In genomic region chr2:108215794-108216211, GRCh38 we compare ENCODE assay signal across 8 cellular contexts. TPM values are rescaled to one million over a fixed set of nuclear protein-coding genes. Genes with fewer than 3 reads are reported as not detected.
A peak's percentile ranks its signal among the peaks of the same experiment; 100 is the strongest.
DNase-seq lines count a peak whose midpoint lies in the region; ATAC-seq lines count a peak whose summit lies in the region.

No MANE protein-coding gene starts in this region.

- H3K79me1 ChIP-seq in neuronal stem cell (ENCODE audit: low read depth, low read length): no peaks in the 10 kb centered on the region

- no peak for DNase-seq in Right ventricle myocardium superior
- no peak for DNase-seq in cardiac septum (ENCODE audit: low spot score)
- DNase-seq in NCI-H446 treated with DMSO at 0.1 percent for 48 hours (lab: John Stamatoyannopoulos, UW): peak; percentile 31
- peak; percentile 7 to 12 for DNase-seq in dermis microvascular lymphatic vessel endothelial cell (ENCODE audit: low read depth in 2 of 2)
- no peak for DNase-seq in neuronal stem cell (ENCODE audit: low spot score)
- DNase-seq in activated naive CD4-positive, alpha-beta T cell treated with anti-CD3 and anti-CD28 coated beads, Interleukin-2, amount 50 U/mL, for 16 hours: no peak
- DNase-seq in D341Med (ENCODE audit: low spot score): no peak

- H3K9me3 ChIP-seq in neuronal stem cell (replicated peaks in 1 of 2; ENCODE audit: control insufficient read depth in 2 of 2, insufficient read depth in 1 of 2, low read depth in 1 of 2, low read length in 2 of 2): no peaks in the 10 kb centered on the region

- no peak overlapping the region for H3K14ac ChIP-seq in neuronal stem cell (ENCODE audit: low read length)

- no peak overlapping the region for H3K18ac ChIP-seq in neuronal stem cell (ENCODE audit: low read length)

- no peak overlapping the region for H2BK15ac ChIP-seq in neuronal stem cell (ENCODE audit: low read length)

- H3K27me3 ChIP-seq in neuronal stem cell (ENCODE audit: control insufficient read depth in 3 of 3, insufficient read depth in 3 of 3, low read depth in 1 of 3, low read length in 3 of 3): no peaks in the 10 kb centered on the region

- no CpG with 5 or more reads among the region's 3 CpGs for WGBS in neuronal stem cell (ENCODE audit: extremely low coverage in 2 of 2, insufficient read length in 2 of 2, insufficient replicate concordance in 1 of 2), 2 donors

- no peak overlapping the region for H3K4me3 ChIP-seq in neuronal stem cell (ENCODE audit: low read length in 2 of 2)

- no peak overlapping the region for H3K4ac ChIP-seq in neuronal stem cell (ENCODE audit: low read length)

- no peak overlapping the region for H2BK12ac ChIP-seq in neuronal stem cell (ENCODE audit: low read length)

- no peak overlapping the region for H2AK5ac ChIP-seq in neuronal stem cell (ENCODE audit: low read depth, low read length)

- no peak overlapping the region for H3K4me2 ChIP-seq in neuronal stem cell (ENCODE audit: insufficient read depth, low read length, poor library complexity, severe bottlenecking)

- H2BK120ac ChIP-seq in neuronal stem cell (ENCODE audit: low read depth, low read length): no peak overlapping the region

- H3K4me1 ChIP-seq in neuronal stem cell (ENCODE audit: control insufficient read depth in 2 of 2, insufficient read depth in 1 of 2, low read depth in 1 of 2, low read length in 2 of 2): no peaks in the 10 kb centered on the region

- no peak overlapping the region for H3K9ac ChIP-seq in neuronal stem cell (ENCODE audit: low read depth, low read length, poor library complexity)

- H3K27ac ChIP-seq in neuronal stem cell (replicated peaks; ENCODE audit: low read length): no peak overlapping the region

- H2BK5ac ChIP-seq in neuronal stem cell (ENCODE audit: low read length): no peak overlapping the region

- ATAC-seq in Right ventricle myocardium superior (ENCODE audit: poor library complexity) (peak; percentile 61), GM19351 (IDR thresholded peaks at IDR 0.05; ENCODE audit: unreplicated experiment) (no peak)

- peak overlapping the region; percentile 76 for H4K8ac ChIP-seq in neuronal stem cell (ENCODE audit: low read depth, low read length)

- H3K36me3 ChIP-seq in neuronal stem cell (replicated peaks in 1 of 2; ENCODE audit: control insufficient read depth in 2 of 2, insufficient read depth in 2 of 2, low read length in 2 of 2): no peaks in the 10 kb centered on the region

- H4K91ac ChIP-seq in neuronal stem cell (ENCODE audit: low read depth, low read length, poor library complexity): no peak overlapping the region

- H3K23ac ChIP-seq in neuronal stem cell (ENCODE audit: low read depth, low read length, poor library complexity): no peak overlapping the region

- intact Hi-C loops in Right ventricle myocardium superior (cut with DNase I): no loop called here
- intact Hi-C loops in cardiac septum (cut with DNase I): no loop called here

- peak overlapping the region; percentile 82 for H2AFZ ChIP-seq in neuronal stem cell (ENCODE audit: low read length)

RNA-seq across cellular contexts. Expression of gene SULT1C3, which starts 24.0 kb away (rescaled TPM):
- total RNA-seq in Right ventricle myocardium superior: not detected
- not detected for total RNA-seq in cardiac septum
- not detected in 2 replicates for total RNA-seq in dermis microvascular lymphatic vessel endothelial cell
- polyA plus RNA-seq in neuronal stem cell (2013, experiment 1 of 2): not detected
- polyA plus RNA-seq in neuronal stem cell (2013, experiment 2 of 2): not detected

Comparison
In these comparisons a context has a peak if more than half of its experiments do, and no peak if none do; other contexts are left out.
1. DNase-seq: peak in NCI-H446 treated with DMSO at 0.1 percent for 48 hours (single experiment) and dermis microvascular lymphatic vessel endothelial cell (2 of 2); none in Right ventricle myocardium superior (single experiment), cardiac septum (single experiment), neuronal stem cell (single experiment), activated naive CD4-positive, alpha-beta T cell treated with anti-CD3 and anti-CD28 coated beads, Interleukin-2, amount 50 U/mL, for 16 hours (single experiment) and D341Med (single experiment).